In the genomic region with DNA sequence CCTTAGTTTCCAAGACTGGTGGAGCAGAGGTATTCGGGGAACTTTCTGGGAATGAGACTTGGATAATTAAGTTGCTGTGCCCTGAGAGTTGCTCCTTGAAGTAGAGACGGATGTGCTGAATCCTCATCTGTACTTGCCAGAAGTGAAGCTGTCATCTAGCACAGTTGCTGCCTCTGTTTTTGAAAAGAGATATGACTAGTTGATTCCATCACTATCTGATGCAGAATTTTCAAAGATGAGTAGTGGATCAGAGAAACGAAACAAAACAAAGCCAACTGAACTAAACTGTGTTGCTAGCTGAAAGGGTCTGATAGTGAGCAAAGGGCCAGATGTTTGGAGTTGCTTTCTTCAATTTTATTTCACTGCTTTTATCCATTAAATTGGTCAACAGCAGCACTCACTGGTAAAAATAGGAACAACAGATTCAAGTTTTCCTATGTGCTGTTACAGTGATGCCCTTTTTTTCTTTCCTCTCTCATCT, we compare ENCODE assay signal across 8 cellular contexts. TPM values are rescaled to one million over a fixed set of nuclear protein-coding genes. Genes with fewer than 3 reads are reported as not detected.
A peak's percentile ranks its signal among the peaks of the same experiment; 100 is the strongest.
DNase-seq lines count a peak whose midpoint lies in the region; ATAC-seq, FAIRE-seq and TF ChIP-seq lines count a peak whose summit lies in the region.

No MANE protein-coding gene starts in this region.

- H3K9me3 ChIP-seq in liver (ENCODE audit: control insufficient read depth in 4 of 4, low read length in 3 of 4), result no peaks in the 10 kb centered on the region
- no peaks in the 10 kb centered on the region for H3K9me3 ChIP-seq in HepG2 (ENCODE audit: low read length)
- H3K9me3 ChIP-seq in body of pancreas, result no peaks in the 10 kb centered on the region

- TF ChIP-seq RAD21 in liver (IDR thresholded peaks at IDR 0.05), result peak; percentile 71
- TF ChIP-seq RAD21 in HepG2 (CRISPR knock-in tag; IDR thresholded peaks at IDR 0.05), result no peak

- 57% methylated on average over 3 of the region's 3 CpGs for WGBS in liver
- 4% methylated on average over 3 of the region's 3 CpGs for WGBS in HepG2 (ENCODE audit: low lambda C conversion rate)
- WGBS in body of pancreas, 2 donors, result 41 to 63% methylated on average over 3 of the region's 3 CpGs

- no peak overlapping the region for H3K27ac Mint-ChIP-seq in activated naive CD4-positive, alpha-beta T cell treated with anti-CD3 and anti-CD28 coated beads, Interleukin-2, amount 10 ng/mL, durations not matched to agents 7 days and 5 days

- peak; percentile 32 for TF ChIP-seq CTCF in liver (IDR thresholded peaks at IDR 0.05; ENCODE audit: low read depth, low read length, missing input control)
- no peak for TF ChIP-seq CTCF in HepG2 (CRISPR knock-in tag; IDR thresholded peaks at IDR 0.05)
- peak in 5 of 7 experiments; percentile 31 to 55 (median 52) for TF ChIP-seq CTCF in body of pancreas (IDR thresholded peaks at IDR 0.05)

- intact Hi-C loops in HepG2 (cut with micrococcal nuclease; ENCODE audit: unreplicated experiment) (loop anchor here (10.0 kb wide), 1 partner anchor 297 kb away; no protein-coding TSS in a partner anchor), body of pancreas (cut with DNase I) (loop anchor here (10.0 kb wide), 1 partner anchor 97 kb away; no protein-coding TSS in a partner anchor)

- no peaks in the 10 kb centered on the region for H3K79me2 ChIP-seq in HepG2 (ENCODE audit: insufficient read depth, low read length)

- no peak overlapping the region for H3K4me2 ChIP-seq in HepG2 (ENCODE audit: low read depth, low read length)

- no peaks in the 10 kb centered on the region for H3K9me3 Mint-ChIP-seq in activated naive CD4-positive, alpha-beta T cell treated with anti-CD3 and anti-CD28 coated beads, Interleukin-2, amount 10 ng/mL, durations not matched to agents 7 days and 5 days

- TF ChIP-seq EP300 in HepG2 (IDR thresholded peaks at IDR 0.05; ENCODE audit: low read depth in 2 of 2, low read length in 2 of 2), result no peak
- no peak for TF ChIP-seq EP300 in HepG2 (CRISPR knock-in tag; IDR thresholded peaks at IDR 0.05; ENCODE audit: borderline replicate concordance)

- no peaks in the 10 kb centered on the region for H3K27me3 Mint-ChIP-seq in activated naive CD4-positive, alpha-beta T cell treated with anti-CD3 and anti-CD28 coated beads, Interleukin-2, amount 10 ng/mL, durations not matched to agents 7 days and 5 days

- H3K27ac ChIP-seq in liver (ENCODE audit: low read depth in 1 of 2, low read length in 2 of 2), result no peak overlapping the region
- no peak overlapping the region for H3K27ac ChIP-seq in HepG2 (ENCODE audit: extremely low read length, insufficient read depth, low read length)
- H3K27ac ChIP-seq in body of pancreas, result no peak overlapping the region

- ATAC-seq in HepG2 (no peak), body of pancreas (no peak), left lobe of liver (peak; percentile 53)

- no peaks in the 10 kb centered on the region for H4K20me1 ChIP-seq in HepG2 (ENCODE audit: insufficient read depth, low read length)

- DNase-seq in HepG2 (ENCODE audit: low spot score) (no peak), body of pancreas (no peak), left lobe of liver (ENCODE audit: low spot score) (no peak), NCI-H226 (no peak), NCI-H2029 treated with DMSO at 0.1 percent for 48 hours (lab: John Stamatoyannopoulos, UW) (no peak), NCI-H2107 treated with DMSO at 0.1 percent for 48 hours (lab: John Stamatoyannopoulos, UW; ENCODE audit: unreplicated experiment) (no peak)
- no peak for DNase-seq in activated naive CD4-positive, alpha-beta T cell treated with anti-CD3 and anti-CD28 coated beads, Interleukin-2, amount 10 ng/mL, durations not matched to agents 7 days and 5 days

- CTCF ChIA-PET in HepG2 (lab: Yijun Ruan, JAX; ENCODE audit: low intra/inter-chr PET ratio, low total read pairs), result no interaction called here
- CTCF ChIA-PET in activated naive CD4-positive, alpha-beta T cell treated with anti-CD3 and anti-CD28 coated beads, Interleukin-2, amount 10 ng/mL, durations not matched to agents 7 days and 5 days (lab: Charles Lee), result no interaction called here

- in situ Hi-C loops in HepG2 (cut with HindIII; ENCODE audit: extremely low pct_ligation_motif_present, low pct_unique_long_range_greater_than_20kb), result no loop called here

- no peak overlapping the region for H3K4me3 Mint-ChIP-seq in activated naive CD4-positive, alpha-beta T cell treated with anti-CD3 and anti-CD28 coated beads, Interleukin-2, amount 10 ng/mL, durations not matched to agents 7 days and 5 days

- no TSS peak for BruUV-seq in HepG2 (replicated peaks; lab: Mats Ljungman, UMichigan)

- TF ChIP-seq POLR2A in HepG2 (IDR thresholded peaks at IDR 0.05; ENCODE audit: insufficient read depth in 1 of 2, low read depth in 2 of 2, low read length in 2 of 2) (no peak), body of pancreas (IDR thresholded peaks at IDR 0.05) (no peak)

- H3K36me3 ChIP-seq in liver (ENCODE audit: control insufficient read depth in 4 of 4, insufficient read depth in 3 of 4, low read depth in 1 of 4, low read length in 3 of 4) (no peaks in the 10 kb centered on the region), HepG2 (replicated peaks in 1 of 2; ENCODE audit: control insufficient read depth in 1 of 2, insufficient read depth in 2 of 2, low read length in 2 of 2) (no peaks in the 10 kb centered on the region), body of pancreas (replicated peaks in 1 of 2; ENCODE audit: insufficient read depth in 1 of 2, low read depth in 2 of 2) (no peaks in the 10 kb centered on the region)

- H2AFZ ChIP-seq in HepG2 (ENCODE audit: low read length), result no peak overlapping the region

- H3K9ac ChIP-seq in liver (ENCODE audit: low read depth in 1 of 2, low read length in 2 of 2) (no peak overlapping the region), HepG2 (ENCODE audit: insufficient read depth, low read depth, low read length) (no peak overlapping the region)

- H3K4me3 ChIP-seq in liver (ENCODE audit: low read depth in 1 of 3, low read length in 3 of 3), result no peak overlapping the region
- no peak overlapping the region for H3K4me3 ChIP-seq in HepG2 (replicated peaks in 1 of 3; ENCODE audit: insufficient read depth in 1 of 3, low read depth in 2 of 3, low read length in 3 of 3)
- no peak overlapping the region for H3K4me3 ChIP-seq in body of pancreas

- H3K27me3 ChIP-seq in liver (ENCODE audit: control insufficient read depth in 4 of 4, insufficient read depth in 4 of 4, low read length in 3 of 4) (no peaks in the 10 kb centered on the region), HepG2 (ENCODE audit: control insufficient read depth in 1 of 2, insufficient read depth in 2 of 2, low read length in 2 of 2) (no peaks in the 10 kb centered on the region), body of pancreas (no peaks in the 10 kb centered on the region)

- no peaks in the 10 kb centered on the region for H3K4me1 Mint-ChIP-seq in activated naive CD4-positive, alpha-beta T cell treated with anti-CD3 and anti-CD28 coated beads, Interleukin-2, amount 10 ng/mL, durations not matched to agents 7 days and 5 days

- H3K4me1 ChIP-seq in liver (ENCODE audit: control insufficient read depth in 4 of 4, insufficient read depth in 4 of 4, low read length in 3 of 4) (no peaks in the 10 kb centered on the region), HepG2 (ENCODE audit: insufficient read depth, low read length) (no peaks in the 10 kb centered on the region), body of pancreas (peaks cover 2% of the 10 kb centered on the region)

- POLR2A ChIA-PET in HepG2 (lab: Yijun Ruan, JAX), result no interaction called here

- no peaks in the 10 kb centered on the region for H3K36me3 Mint-ChIP-seq in activated naive CD4-positive, alpha-beta T cell treated with anti-CD3 and anti-CD28 coated beads, Interleukin-2, amount 10 ng/mL, durations not matched to agents 7 days and 5 days

- FAIRE-seq in HepG2 (lab: Jason Lieb, UNC), result no peak

TF ChIP-seq in liver, 16 proteins besides CTCF, POLR2A, EP300 and RAD21:
- TF ChIP-seq FOXA1 (IDR thresholded peaks at IDR 0.05) (no peak), HNF4G (IDR thresholded peaks at IDR 0.05) (no peak), NR2F2 (IDR thresholded peaks at IDR 0.05) (no peak), TAF1 (conservative IDR thresholded peaks at IDR 0.05) (no peak)
TF ChIP-seq in liver: peak in this region for 0.

RNA-seq across cellular contexts. Expression of gene MITF, which starts 52.7 kb away (rescaled TPM):
- total RNA-seq in liver, result 1 to 10 TPM; 2.2 to 2.9 TPM
- polyA plus RNA-seq in liver, result 1 to 10 TPM in 1 of 2 donors, under 1 TPM in 1; 0.91 to 2.4 TPM
- 0.14 and 0.38 TPM in 2 replicates for total RNA-seq in HepG2 (2016; rRNA removed; fragmentation: Illumina TruSeq; extraction: Trizol)
- not detected in 2 replicates for total RNA-seq in HepG2 (2016; cell fraction: cytosol; rRNA removed; fragmentation: Illumina TruSeq; extraction: Trizol; ENCODE audit: low read depth)
- total RNA-seq in HepG2 (2016; cell fraction: insoluble cytoplasmic fraction; rRNA removed; fragmentation: Illumina TruSeq; extraction: Trizol), result 0.15 and 0.19 TPM in 2 replicates
- 0.34 and 0.37 TPM in 2 replicates for total RNA-seq in HepG2 (2016; cell fraction: membrane; rRNA removed; fragmentation: Illumina TruSeq; extraction: Trizol)
- total RNA-seq in HepG2 (2016; cell fraction: nucleus; rRNA removed; fragmentation: Illumina TruSeq; extraction: Trizol), result 0.50 TPM in 1 of 2 replicates, not detected in the other
- 0.12 and 0.21 TPM in 2 replicates for polyA plus RNA-seq in HepG2 (2011; rRNA removed)
- polyA plus RNA-seq in HepG2 (2011; cell fraction: cytosol; rRNA removed), result 0.06 and 0.11 TPM in 2 replicates
- polyA plus RNA-seq in HepG2 (2011; cell fraction: nucleus; rRNA removed), result 0.03 TPM in 1 of 2 replicates, not detected in the other
- polyA plus RNA-seq in HepG2 (2012), result 0.04 and 0.05 TPM in 2 replicates
- 0.07 TPM in 1 of 2 replicates, not detected in the other for polyA plus RNA-seq in HepG2 (2016; cell fraction: cytosol; fragmentation: Illumina TruSeq; extraction: Trizol; ENCODE audit: low read depth)
- polyA plus RNA-seq in HepG2 (2016; cell fraction: insoluble cytoplasmic fraction; fragmentation: Illumina TruSeq; extraction: Trizol; ENCODE audit: low read depth), result 0.28 TPM in 1 of 2 replicates, not detected in the other
- 0.06 and 0.34 TPM in 2 replicates for polyA plus RNA-seq in HepG2 (2016; cell fraction: membrane; fragmentation: Illumina TruSeq; extraction: Trizol; ENCODE audit: low read depth)
- 0.29 TPM in 1 of 2 replicates, not detected in the other for polyA plus RNA-seq in HepG2 (2016; cell fraction: nucleus; fragmentation: Illumina TruSeq; extraction: Trizol; ENCODE audit: insufficient read depth, low read depth)
- 1.6 and 72.3 TPM in 2 replicates for polyA minus RNA-seq in HepG2 (2011; rRNA and poly(A)+ RNA removed; ENCODE audit: low replicate concordance)
- polyA minus RNA-seq in HepG2 (2011; cell fraction: cytosol; rRNA and poly(A)+ RNA removed), result not detected in 2 replicates
- 0.39 and 1.1 TPM in 2 replicates for polyA minus RNA-seq in HepG2 (2011; cell fraction: nucleus; rRNA and poly(A)+ RNA removed)
- 10 to 100 TPM in 1 of 2 donors, 1 to 10 TPM in 1; 9.3 to 12.2 TPM for total RNA-seq in body of pancreas
- 4.3 TPM for total RNA-seq in left lobe of liver
